19 cellular contexts compared by ENCODE assay signal in the genomic region with DNA sequence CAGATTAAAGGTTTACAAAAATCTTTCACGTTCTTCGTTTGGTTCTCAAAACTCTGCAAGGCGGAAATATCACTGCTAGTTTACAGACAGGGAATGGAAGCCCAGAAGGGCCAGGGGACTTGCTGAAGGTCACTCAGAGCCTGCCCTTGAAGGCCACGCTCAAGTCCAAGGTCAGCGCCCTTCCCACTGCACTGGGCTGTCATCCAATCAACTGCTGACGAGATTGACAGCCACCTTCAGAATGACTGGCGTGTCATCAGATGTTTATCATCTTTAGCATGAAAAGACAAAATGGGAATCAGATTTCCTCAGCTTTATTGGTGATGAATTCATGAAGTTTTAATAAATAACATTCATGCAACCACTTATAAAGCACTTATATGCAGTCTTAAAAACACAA.
"Had no signal": no experiment of that assay in that cellular context is flagged by ENCODE, and none has a peak within 500 bp of the region (broad histone marks: within the 10 kb centered on the region; RNA-seq: fewer than 3 reads in every experiment).

No MANE protein-coding gene starts in this region.

- H3K4me1 ChIP-seq: body of pancreas, foreskin keratinocyte, lower lobe of right lung, pancreas, tibial artery had no signal

- ATAC-seq: body of pancreas; lower lobe of right lung; naive thymus-derived CD4-positive, alpha-beta T cell; stimulated activated naive CD8-positive, alpha-beta T cell treated with anti-CD3 and anti-CD28 coated beads, Interleukin-15, amount 100 ng/mL, for 72 hours had no signal

- H3K4me3 ChIP-seq: body of pancreas, lower lobe of right lung, pancreas, tibial artery had no signal

- H3K27ac Mint-ChIP-seq: T-helper 2 cell treated with Interferon-gamma antibody and Interleukin-4, amounts not matched to agents 5 μg/mL and 100 μg/mL, for 36 hours had no signal

- H3K27me3 Mint-ChIP-seq: naive thymus-derived CD4-positive, alpha-beta T cell; stimulated activated naive CD8-positive, alpha-beta T cell treated with anti-CD3 and anti-CD28 coated beads, Interleukin-15, amount 100 ng/mL, for 72 hours had no signal

- DNase-seq: activated CD4-positive, CD25-positive, alpha-beta regulatory T cell treated with anti-CD3 and anti-CD28 coated beads, Interleukin-2, amount 50 U/mL, for 72 hours; activated CD8-positive, alpha-beta memory T cell treated with anti-CD3 and anti-CD28 coated beads, Interleukin-2, amount 50 U/mL, for 48 hours; activated effector memory CD4-positive, alpha-beta T cell treated with anti-CD3 and anti-CD28 coated beads, Interleukin-2, amount 50 U/mL, for 16 hours; activated naive CD4-positive, alpha-beta T cell treated with anti-CD3 and anti-CD28 coated beads, Interleukin-2, amount 50 U/mL, for 16 hours; activated T-cell treated with anti-CD3 and anti-CD28 coated beads, Interleukin-2, amount 50 U/mL, for 72 hours; body of pancreas; dermis blood vessel endothelial cell; effector CD8-positive, alpha-beta T cell; foreskin keratinocyte; lower lobe of right lung; naive thymus-derived CD4-positive, alpha-beta T cell; pancreas; stimulated activated CD4-positive, alpha-beta T cell treated with anti-CD3 and anti-CD28 coated beads, Interleukin-12 subunit alpha, Interleukin-12 subunit beta, amount 100 ng/mL, for 4 hours; stimulated activated CD4-positive, alpha-beta T cell treated with anti-CD3 and anti-CD28 coated beads, Interleukin-4, amount 100 ng/mL, for 4 hours; stimulated activated naive CD8-positive, alpha-beta T cell treated with anti-CD3 and anti-CD28 coated beads, Interleukin-15, amount 100 ng/mL, for 72 hours; tibial artery had no signal

- H3K9me3 Mint-ChIP-seq: activated T-cell treated with anti-CD3 and anti-CD28 coated beads, Interleukin-2, amount 50 U/mL, for 72 hours; naive thymus-derived CD4-positive, alpha-beta T cell; stimulated activated naive CD8-positive, alpha-beta T cell treated with anti-CD3 and anti-CD28 coated beads, Interleukin-15, amount 100 ng/mL, for 72 hours; T-helper 2 cell treated with Interferon-gamma antibody and Interleukin-4, amounts not matched to agents 5 μg/mL and 100 μg/mL, for 36 hours had no signal

- H3K9me3 ChIP-seq: body of pancreas, lower lobe of right lung, neutrophil, pancreas, tibial artery had no signal

- H3K4me3 Mint-ChIP-seq: naive thymus-derived CD4-positive, alpha-beta T cell; stimulated activated naive CD8-positive, alpha-beta T cell treated with anti-CD3 and anti-CD28 coated beads, Interleukin-15, amount 100 ng/mL, for 72 hours; T-helper 2 cell treated with Interferon-gamma antibody and Interleukin-4, amounts not matched to agents 5 μg/mL and 100 μg/mL, for 36 hours had no signal

- H3K27ac ChIP-seq: body of pancreas, foreskin keratinocyte, lower lobe of right lung, pancreas, tibial artery, VCaP had no signal

- H3K27me3 ChIP-seq: body of pancreas, foreskin keratinocyte, neutrophil, pancreas, tibial artery had no signal
